In the genomic region with DNA sequence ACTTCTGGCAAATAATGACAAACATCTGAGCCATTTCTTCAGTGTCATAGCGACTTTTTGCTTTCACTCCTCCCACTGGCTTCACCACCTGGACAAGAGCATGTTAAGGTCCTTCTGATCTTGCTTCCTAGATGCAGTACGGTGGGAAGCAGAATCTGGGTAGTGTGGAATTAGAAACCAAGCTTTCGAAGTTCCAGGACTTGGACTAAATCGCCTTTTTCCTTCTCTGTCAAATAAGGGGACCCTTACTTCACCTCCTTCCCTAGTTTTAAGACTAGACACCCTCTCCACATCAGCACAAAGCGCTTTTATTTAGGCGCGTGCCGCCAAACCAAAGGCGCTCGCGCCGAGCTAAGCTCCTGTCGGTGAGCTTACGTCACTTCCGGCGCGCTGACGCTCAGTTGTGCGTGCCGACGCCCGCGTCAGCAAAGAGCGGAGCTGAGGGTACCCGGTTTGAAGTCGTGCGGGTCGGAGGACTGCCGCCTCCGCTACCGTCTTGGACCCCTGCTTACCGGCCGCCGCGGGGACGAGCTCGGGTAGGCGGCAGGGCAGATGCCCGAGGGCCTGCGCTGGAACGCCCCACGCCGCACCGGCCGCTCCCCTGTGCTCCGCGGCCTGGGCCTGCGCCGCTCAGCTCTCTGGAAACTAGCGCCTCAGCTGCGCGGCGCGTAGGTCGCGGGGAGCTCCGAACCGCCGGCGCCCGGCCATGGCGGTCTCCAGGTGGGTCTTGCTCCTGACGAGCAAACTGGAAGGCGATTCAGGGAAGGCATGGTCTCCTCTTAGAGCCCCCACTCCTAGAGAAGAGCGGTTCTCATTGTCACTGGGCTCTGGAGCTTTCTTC, we compare ENCODE assay signal across 8 cellular contexts. TPM values are rescaled to one million over a fixed set of nuclear protein-coding genes. Genes with fewer than 3 reads are reported as not detected.
DNase-seq lines count a peak whose midpoint lies in the region; ATAC-seq, FAIRE-seq and TF ChIP-seq lines count a peak whose summit lies in the region.

Gene BTAF1 (plus strand): TSS at position 400 of the 841 bp plus-strand sequence. CDS start 307 bp downstream, at position 707.

- H3K4me3 Mint-ChIP-seq in CD8-positive, alpha-beta T cell = peak within 1 kb of the TSS; percentile 99
- peak within 1 kb of the TSS; percentile 90 for H3K4me3 Mint-ChIP-seq in memory B cell

- peak within 1 kb of the TSS; percentile 85 to 99 (median 92) for H3K9ac ChIP-seq in H1 (replicated peaks in 1 of 4; ENCODE audit: extremely low read depth in 1 of 4, low read depth in 3 of 4, low read length in 3 of 4)

- no peak within 1 kb of the TSS for H2BK15ac ChIP-seq in H1 (ENCODE audit: low read length)

- no peaks in the 10 kb centered on the region; the same call in 1 of the 2 replicates for H3K23me2 ChIP-seq in H1 (ENCODE audit: low read depth, low read length)

- H3K23ac ChIP-seq in H1 (ENCODE audit: insufficient read length) = no peak within 1 kb of the TSS

- H3K27me3 Mint-ChIP-seq in CD8-positive, alpha-beta T cell (ENCODE audit: low read depth) = peaks cover 2% of the 10 kb centered on the region
- peaks cover 2% of the 10 kb centered on the region for H3K27me3 Mint-ChIP-seq in memory B cell

- H2BK20ac ChIP-seq in H1 (ENCODE audit: low read length) = no peak within 1 kb of the TSS

- peak within 1 kb of the TSS; percentile 88; the same call in 1 of the 2 replicates for H3K18ac ChIP-seq in H1 (ENCODE audit: extremely low read depth, low read length)

- peaks cover 36% of the 10 kb centered on the region for H3K4me1 ChIP-seq in CD8-positive, alpha-beta T cell (ENCODE audit: insufficient read depth, low read length)
- H3K4me1 ChIP-seq in H1 (replicated peaks in 1 of 4; ENCODE audit: control insufficient read depth in 3 of 4, insufficient read depth in 4 of 4, low read length in 3 of 4) = no peaks in the 10 kb centered on the region; a peak in 1 of 7 replicates

- 2% methylated on average over 58 of the region's 65 CpGs; no CpG with 5 or more reads in 1 of the 2 experiments for WGBS in H1 (ENCODE audit: extremely low coverage in 1 of 2, insufficient coverage in 1 of 2, insufficient read length in 1 of 2, insufficient replicate concordance in 2 of 2, low coverage in 1 of 2, low lambda C conversion rate in 2 of 2, missing lambda C conversion rate in 1 of 2), 2 experiments

- H3K36me3 ChIP-seq in CD8-positive, alpha-beta T cell (ENCODE audit: insufficient read depth, low read length) = no peaks in the 10 kb centered on the region
- no peaks in the 10 kb centered on the region; a peak in 1 of 8 replicates for H3K36me3 ChIP-seq in H1 (ENCODE audit: control insufficient read depth in 2 of 4, insufficient read depth in 4 of 4, low read length in 3 of 4)

- H3K56ac ChIP-seq in H1 (replicated peaks; ENCODE audit: insufficient read length, low read depth, low read length) = no peak within 1 kb of the TSS

- H3K36me3 Mint-ChIP-seq in CD8-positive, alpha-beta T cell = peaks cover 14% of the 10 kb centered on the region
- H3K36me3 Mint-ChIP-seq in memory B cell = peaks cover 9% of the 10 kb centered on the region

- CTCF ChIA-PET in CD8-positive, alpha-beta T cell (lab: Charles Lee) = interaction anchor here (0.7 to 4.6 kb wide), 7 partner anchors 11 to 625 kb away, joined by 3 to 41 read pairs (median 5); partner anchors contain the start of gene FGFBP3
- CTCF ChIA-PET in H1 (lab: Charles Lee; ENCODE audit: partially characterized antibody) = interaction anchor here (0.5 to 1.5 kb wide), 7 partner anchors 9 to 138 kb away, joined by 3 to 6 read pairs (median 6); no protein-coding TSS in a partner anchor

- no peak within 1 kb of the TSS for H3K4ac ChIP-seq in H1 (replicated peaks; ENCODE audit: insufficient read length, low read depth, low read length)

- H2BK5ac ChIP-seq in H1 (ENCODE audit: low read depth, low read length) = peak within 1 kb of the TSS; percentile 57

- H2AK5ac ChIP-seq in H1 (ENCODE audit: low read depth, low read length) = no peak within 1 kb of the TSS

- no peak for TF ChIP-seq CTCF in CD8-positive, alpha-beta T cell (IDR thresholded peaks at IDR 0.05)
- no peak for TF ChIP-seq CTCF in H1 (IDR thresholded peaks at IDR 0.05; ENCODE audit: control extremely low read depth in 1 of 3, insufficient read depth in 1 of 3, low read depth in 1 of 3, low read length in 3 of 3)

- H4K5ac ChIP-seq in H1 (ENCODE audit: insufficient read length, low read depth, low read length) = peak within 1 kb of the TSS; percentile 22

- peaks cover 0 to 4% of the 10 kb centered on the region in 2 experiments for H4K20me1 ChIP-seq in H1 (replicated peaks in 1 of 2; ENCODE audit: control insufficient read depth in 1 of 2, insufficient read depth in 2 of 2, low read length in 2 of 2)

- H3K4me3 ChIP-seq in CD8-positive, alpha-beta T cell (ENCODE audit: low read depth, low read length) = peak within 1 kb of the TSS; percentile 97
- H3K4me3 ChIP-seq in H1 (ENCODE audit: extremely low read depth in 1 of 4, insufficient read depth in 2 of 4, low read depth in 3 of 4, low read length in 4 of 4) = peak within 1 kb of the TSS; percentile 72 to 87 (median 76)

- H2AFZ ChIP-seq in H1 (ENCODE audit: low read length) = peak within 1 kb of the TSS; percentile 97

- no peak for TF ChIP-seq RAD21 in H1 (IDR thresholded peaks at IDR 0.05 in 1 of 2, conservative IDR thresholded peaks at IDR 0.05 in 1 of 2; ENCODE audit: low read depth in 2 of 2, low read length in 2 of 2)

- H3K79me2 ChIP-seq in H1 (ENCODE audit: control insufficient read depth in 1 of 2, insufficient read depth in 2 of 2, low read length in 2 of 2) = peaks cover 0 to 46% of the 10 kb centered on the region in 2 experiments; a peak in 2 of 4 replicates

- TF ChIP-seq POLR2A in H1 (IDR thresholded peaks at IDR 0.05; ENCODE audit: control extremely low read depth in 1 of 2, low read depth in 2 of 2, low read length in 2 of 2) = peak; percentile 87 to 88

- ATAC-seq in CD8-positive, alpha-beta T cell = peak; percentile 94
- ATAC-seq in GM19452 (IDR thresholded peaks at IDR 0.05; ENCODE audit: unreplicated experiment) (peak; percentile 98), memory B cell (ENCODE audit: low read depth) (peak; percentile 92)

- H2BK120ac ChIP-seq in H1 (replicated peaks; ENCODE audit: low read depth, low read length) = no peak within 1 kb of the TSS

- no peak within 1 kb of the TSS for H4K91ac ChIP-seq in H1 (replicated peaks; ENCODE audit: insufficient read length, low read length)

- peak; percentile 82 to 94 (median 92) for DNase-seq in CD8-positive, alpha-beta T cell
- DNase-seq in HK-2 (ENCODE audit: unreplicated experiment) = peak; percentile 94
- peak; percentile 80 for DNase-seq in NK-92 treated with Interleukin-12 subunit alpha and Interleukin-12 subunit beta, amount 100 ng/mL, for 24 hours (lab: John Stamatoyannopoulos, UW)
- peak; percentile 82 to 85 for DNase-seq in activated CD8-positive, alpha-beta memory T cell treated with anti-CD3 and anti-CD28 coated beads for 4 hours (ENCODE audit: low read depth in 2 of 2)
- DNase-seq in H1 (ENCODE audit: low read depth in 1 of 2, low spot score in 2 of 2) = peak; percentile 86 to 90
- DNase-seq in memory B cell (ENCODE audit: low spot score in 2 of 2) = peak; percentile 84 to 86
- DNase-seq in stimulated activated CD8-positive, alpha-beta memory T cell treated with anti-CD3 and anti-CD28 coated beads, Interleukin-12 subunit alpha, Interleukin-12 subunit beta, amount 100 ng/mL, for 4 hours (ENCODE audit: low read depth) = peak; percentile 85

- H4K8ac ChIP-seq in H1 (ENCODE audit: extremely low read depth, insufficient read depth, low read length) = peak within 1 kb of the TSS; percentile 95

- no peak within 1 kb of the TSS for H3K14ac ChIP-seq in H1 (ENCODE audit: insufficient read length)

- H3K9me3 ChIP-seq in CD8-positive, alpha-beta T cell (ENCODE audit: low read length) = no peaks in the 10 kb centered on the region
- 0 out of 4 replicates have a peak, but pooled peaks cover 0 to 3% of the 10 kb centered on the region in 2 experiments for H3K9me3 ChIP-seq in H1 (ENCODE audit: insufficient read depth in 2 of 2, low read depth in 1 of 2, low read length in 1 of 2)

- H2BK12ac ChIP-seq in H1 (ENCODE audit: low read depth, low read length) = peak within 1 kb of the TSS; percentile 60; the same call in 1 of the 2 replicates

- H3K27me3 ChIP-seq in CD8-positive, alpha-beta T cell (ENCODE audit: insufficient read depth, low read length) = no peaks in the 10 kb centered on the region
- no peaks in the 10 kb centered on the region for H3K27me3 ChIP-seq in H1 (replicated peaks in 1 of 4; ENCODE audit: control insufficient read depth in 3 of 4, extremely low read depth in 1 of 4, insufficient read depth in 3 of 4, low read length in 3 of 4)

- POLR2A ChIA-PET in CD8-positive, alpha-beta T cell (lab: Charles Lee) = interaction anchor here (0.7 to 2.2 kb wide), 18 partner anchors 11 to 925 kb away, joined by 3 to 43 read pairs (median 5); partner anchors contain the start of genes CPEB3, EXOC6, FGFBP3 and MARCHF5
- POLR2A ChIA-PET in H1 (lab: Charles Lee; ENCODE audit: partially characterized antibody) = interaction anchor here (0.7 to 1.7 kb wide), 12 partner anchors 9 to 127 kb away, joined by 3 to 14 read pairs (median 5); partner anchors contain the start of gene TNKS2

- H3K27ac Mint-ChIP-seq in CD8-positive, alpha-beta T cell = peak within 1 kb of the TSS; percentile 98
- H3K27ac Mint-ChIP-seq in memory B cell = peak within 1 kb of the TSS; percentile 96

- peak within 1 kb of the TSS; percentile 97 for H3K27ac ChIP-seq in CD8-positive, alpha-beta T cell (ENCODE audit: low read depth, low read length)
- peak within 1 kb of the TSS; percentile 89 for H3K27ac ChIP-seq in H1 (ENCODE audit: low read depth, low read length)

- peaks cover 2% of the 10 kb centered on the region for H3K9me3 Mint-ChIP-seq in CD8-positive, alpha-beta T cell
- H3K9me3 Mint-ChIP-seq in memory B cell = peaks cover 1% of the 10 kb centered on the region

- H3K4me1 Mint-ChIP-seq in CD8-positive, alpha-beta T cell (ENCODE audit: low read depth) = peaks cover 50% of the 10 kb centered on the region
- H3K4me1 Mint-ChIP-seq in memory B cell = peaks cover 25% of the 10 kb centered on the region

- no peaks in the 10 kb centered on the region for H3K79me1 ChIP-seq in H1 (ENCODE audit: low read depth, low read length)

- intact Hi-C loops in CD8-positive, alpha-beta T cell (cut with DNase I, micrococcal nuclease) = loop anchor here (1.0 to 10.0 kb wide), 11 partner anchors 10 to 924 kb away; partner anchors contain the start of genes EXOC6 (in 2 of the 2), CPEB3 (in 1 of the 2), MARCHF5 (in 1 of the 2) and PCGF5 (in 1 of the 2)

- TF ChIP-seq EP300 in H1 (IDR thresholded peaks at IDR 0.05; ENCODE audit: borderline replicate concordance in 1 of 2, low read depth in 2 of 2, low read length in 2 of 2) = no peak; a peak in 1 of 3 replicates

- FAIRE-seq in H1 (lab: Jason Lieb, UNC) = peak; percentile 87

- peak within 1 kb of the TSS; percentile 76 to 81 for H3K4me2 ChIP-seq in H1 (ENCODE audit: insufficient read depth in 1 of 2, low read depth in 2 of 2, low read length in 2 of 2)

RNA-seq across cellular contexts. Expression of gene BTAF1, which starts in this region (rescaled TPM):
- total RNA-seq in CD8-positive, alpha-beta T cell = 10 to 100 TPM; 88.6 to 90.7 TPM
- 39.1 TPM in 2 replicates for total RNA-seq in H1 (2021; fragmentation: NEBNext Ultra II Directional; extraction: Animal tissue kit (Norgen Biotek cat#: 25700))
- 15.6 and 24.5 TPM in 2 replicates for polyA plus RNA-seq in H1 (2011; rRNA removed)
- polyA plus RNA-seq in H1 (2011; cell fraction: cytosol; rRNA removed) = 25.1 TPM
- polyA plus RNA-seq in H1 (2011; cell fraction: nucleus; rRNA removed) = 47.2 TPM
- polyA plus RNA-seq in H1 (2012, experiment 1 of 2) = 23.6 to 36.2 TPM (median 28.7 TPM) in 4 replicates
- 1.3 TPM for polyA plus RNA-seq in H1 (2012, experiment 2 of 2)
- polyA plus RNA-seq in H1 (2013, experiment 1 of 2) = 29.6 TPM
- 25.3 TPM for polyA plus RNA-seq in H1 (2013, experiment 2 of 2)
- polyA minus RNA-seq in H1 (2011; rRNA and poly(A)+ RNA removed) = 57.3 and 92.2 TPM in 2 replicates
- 28.8 TPM for polyA minus RNA-seq in H1 (2011; cell fraction: cytosol; rRNA and poly(A)+ RNA removed)
- 95.1 TPM for polyA minus RNA-seq in H1 (2011; cell fraction: nucleus; rRNA and poly(A)+ RNA removed)

Comparison
In these comparisons a context has a peak if more than half of its experiments do, and no peak if none do; other contexts are left out.
1. Peak in every context shown above with its lines: DNase-seq, ATAC-seq, H3K4me3 ChIP-seq and H3K27ac ChIP-seq.